Comparison of ENCODE assay signal across 1 cellular context in genomic region chr11:62771144-62772021, GRCh38.
TF ChIP-seq lines count a peak whose summit lies in the region.

TSS of gene TAF6L (plus strand) at chr11:62771396. CDS start at chr11:62775784, 4,388 bp downstream.

TF ChIP-seq in K562, 482 proteins besides CTCF, POLR2A, EP300 and RAD21 (continued from another document and continues in another):
- TF ChIP-seq ZBTB40 (IDR thresholded peaks at IDR 0.05): 0 out of 2 replicates have a peak, but pooled peaks have one; percentile 21
- no peak for TF ChIP-seq ZBTB40 (CRISPR knock-in tag; IDR thresholded peaks at IDR 0.05)
- no peak for TF ChIP-seq SP2 (IDR thresholded peaks at IDR 0.05; ENCODE audit: extremely low read depth, low read depth, low read length, poor library complexity, severe bottlenecking)
- TF ChIP-seq MAFK (IDR thresholded peaks at IDR 0.05; ENCODE audit: low read length): peak; percentile 4; the same call in 1 of the 2 replicates
- TF ChIP-seq ZNF444 (CRISPR knock-in tag; IDR thresholded peaks at IDR 0.05): no peak
- no peak for TF ChIP-seq MYNN (IDR thresholded peaks at IDR 0.05)
- no peak for TF ChIP-seq MYNN (CRISPR knock-in tag; IDR thresholded peaks at IDR 0.05)
- TF ChIP-seq DIDO1 (tag; IDR thresholded peaks at IDR 0.05; ENCODE audit: low read depth): no peak
- TF ChIP-seq NFXL1 (CRISPR knock-in tag; IDR thresholded peaks at IDR 0.05): no peak
- no peak for TF ChIP-seq FOXJ3 (CRISPR knock-in tag; IDR thresholded peaks at IDR 0.05)
- TF ChIP-seq TARDBP (IDR thresholded peaks at IDR 0.05): peak; percentile 43; the same call in 1 of the 2 replicates
- TF ChIP-seq THRB (CRISPR knock-in tag; conservative IDR thresholded peaks at IDR 0.05): no peak
- no peak; the same call in 1 of the 2 replicates for TF ChIP-seq STAT6 (CRISPR knock-in tag; IDR thresholded peaks at IDR 0.05)
- 0 out of 2 replicates have a peak, but pooled peaks have one; percentile 7 for TF ChIP-seq CREB3 (tag; conservative IDR thresholded peaks at IDR 0.05; ENCODE audit: low read depth)
- TF ChIP-seq MTA1 (IDR thresholded peaks at IDR 0.05; ENCODE audit: borderline replicate concordance): peak; percentile 76; the same call in 1 of the 2 replicates
- no peak for TF ChIP-seq SREBF1 (IDR thresholded peaks at IDR 0.05; ENCODE audit: borderline replicate concordance, low read depth, low read length)
- peak; percentile 77; the same call in 1 of the 2 replicates for TF ChIP-seq ZBTB43 (CRISPR knock-in tag; IDR thresholded peaks at IDR 0.05)
- peak; percentile 90; the same call in 1 of the 2 replicates for TF ChIP-seq SMARCA5 (IDR thresholded peaks at IDR 0.05)
- no peak for TF ChIP-seq PTRF (tag; IDR thresholded peaks at IDR 0.05)
- TF ChIP-seq SMARCA4 (IDR thresholded peaks at IDR 0.05): peak; percentile 32; the same call in 1 of the 2 replicates
- TF ChIP-seq HDAC2 (IDR thresholded peaks at IDR 0.05): peak; percentile 95
- no peak for TF ChIP-seq HMG20B (CRISPR knock-in tag; IDR thresholded peaks at IDR 0.05)
- TF ChIP-seq SNAPC5 (CRISPR knock-in tag; IDR thresholded peaks at IDR 0.05): no peak
- peak in 1 of 2 experiments; percentile 63; a peak in 1 of 4 replicates for TF ChIP-seq TEAD1 (CRISPR knock-in tag; IDR thresholded peaks at IDR 0.05)
- no peak for TF ChIP-seq HNRNPLL (IDR thresholded peaks at IDR 0.05; ENCODE audit: low read depth, low read length, poor library complexity, severe bottlenecking)
- peak; percentile 52 for TF ChIP-seq ARID1B (IDR thresholded peaks at IDR 0.05)
- peak; percentile 85 to 87 for TF ChIP-seq NRF1 (conservative IDR thresholded peaks at IDR 0.05 in 1 of 2, IDR thresholded peaks at IDR 0.05 in 1 of 2)
- peak; percentile 91 for TF ChIP-seq EP400 (IDR thresholded peaks at IDR 0.05)
- no peak for TF ChIP-seq MBD2 (IDR thresholded peaks at IDR 0.05; ENCODE audit: borderline replicate concordance, low read depth)
- peak; percentile 32 for TF ChIP-seq CREM (IDR thresholded peaks at IDR 0.05; ENCODE audit: low read depth)
- no peak for TF ChIP-seq SMAD1 (IDR thresholded peaks at IDR 0.05; ENCODE audit: low read depth, low read length, partially characterized antibody)
- no peak for TF ChIP-seq MAFF (IDR thresholded peaks at IDR 0.05; ENCODE audit: low read length)
- TF ChIP-seq ZNF311 (CRISPR knock-in tag; IDR thresholded peaks at IDR 0.05): no peak
- no peak for TF ChIP-seq ZNF212 (CRISPR knock-in tag; IDR thresholded peaks at IDR 0.05)
- no peak for TF ChIP-seq BRD9 (IDR thresholded peaks at IDR 0.05; ENCODE audit: low read depth, partially characterized antibody)
- TF ChIP-seq WHSC1 (IDR thresholded peaks at IDR 0.05; ENCODE audit: low read length): no peak
- TF ChIP-seq USF1 (CRISPR knock-in tag; IDR thresholded peaks at IDR 0.05): peak; percentile 95
- TF ChIP-seq THAP7 (CRISPR knock-in tag; IDR thresholded peaks at IDR 0.05): no peak
- no peak for TF ChIP-seq LARP7 (IDR thresholded peaks at IDR 0.05)
- TF ChIP-seq SMARCE1 (IDR thresholded peaks at IDR 0.05): no peak
- 0 out of 4 replicates have a peak, but pooled peaks of 1 of the 2 experiments have one; percentile 53 for TF ChIP-seq FOXA3 (CRISPR knock-in tag; conservative IDR thresholded peaks at IDR 0.05 in 1 of 2, IDR thresholded peaks at IDR 0.05 in 1 of 2)
- TF ChIP-seq ZBED1 (IDR thresholded peaks at IDR 0.05): no peak
- TF ChIP-seq ZNF561 (CRISPR knock-in tag; conservative IDR thresholded peaks at IDR 0.05): no peak
- no peak for TF ChIP-seq RBM39 (optimal IDR thresholded peaks at IDR 0.05; ENCODE audit: low read depth, low read length)
- no peak for TF ChIP-seq BCLAF1 (IDR thresholded peaks at IDR 0.05; ENCODE audit: borderline replicate concordance in 1 of 2, control insufficient read depth in 1 of 2, low read depth in 2 of 2, low read length in 1 of 2)
